In genomic region chr12:39404000-39404399, GRCh38 we compare ENCODE assay signal across 22 cellular contexts. TPM values are rescaled to one million over a fixed set of nuclear protein-coding genes. Genes with fewer than 3 reads are reported as not detected.
DNase-seq lines count a peak whose midpoint lies in the region; ATAC-seq, FAIRE-seq and TF ChIP-seq lines count a peak whose summit lies in the region.
"Had no signal": no experiment of that assay in that cellular context is flagged by ENCODE, and none has a peak within 500 bp of the region (broad histone marks: within the 10 kb centered on the region; RNA-seq: fewer than 3 reads in every experiment).

No MANE protein-coding gene starts in this region.

- H3K4me3 Mint-ChIP-seq in activated CD4-positive, alpha-beta T cell treated with anti-CD3 and anti-CD28 coated beads, Interleukin-2, amount 10 ng/mL, durations not matched to agents 7 days and 5 days = no peak overlapping the region
- H3K4me3 Mint-ChIP-seq: B cell; CD4-positive, CD25-positive, alpha-beta regulatory T cell; CD8-positive, alpha-beta T cell had no signal

- no peak overlapping the region for H3K27ac Mint-ChIP-seq in activated CD4-positive, alpha-beta T cell treated with anti-CD3 and anti-CD28 coated beads, Interleukin-2, amount 10 ng/mL, durations not matched to agents 7 days and 5 days
- H3K27ac Mint-ChIP-seq: B cell; CD4-positive, CD25-positive, alpha-beta regulatory T cell; CD8-positive, alpha-beta T cell had no signal

- H3K27ac ChIP-seq in left ventricle myocardium inferior (replicated peaks) (peak overlapping the region; percentile 66), heart right ventricle (no peak overlapping the region)
- H3K27ac ChIP-seq: 22Rv1, BLaER1, C4-2B had no signal

- H3K4me1 ChIP-seq in left ventricle myocardium inferior (peaks cover 70% of the 10 kb centered on the region), heart right ventricle (peaks cover 0 to 63% (median 22%) of the 10 kb centered on the region in 9 donors)
- H3K4me1 ChIP-seq: BLaER1, Caco-2 had no signal

- DNase-seq in left ventricle myocardium inferior = no peak
- no peak for DNase-seq in heart right ventricle
- peak; percentile 26 for DNase-seq in bronchial epithelial cell (ENCODE audit: low read depth)
- peak; percentile 17 for DNase-seq in kidney tubule cell (ENCODE audit: low spot score)
- DNase-seq in activated CD4-positive, alpha-beta T cell treated with anti-CD3 and anti-CD28 coated beads, Interleukin-2, amount 10 ng/mL, durations not matched to agents 7 days and 5 days = no peak
- DNase-seq in activated CD4-positive, CD25-positive, alpha-beta regulatory T cell treated with anti-CD3 and anti-CD28 coated beads, Interleukin-2, amount 50 U/mL, for 72 hours = no peak
- DNase-seq: Caco-2; CD4-positive, CD25-positive, alpha-beta regulatory T cell; CD8-positive, alpha-beta T cell; DMS153; DMS79; EL; GDM1; GOT3; HCEC 1CT had no signal

- CTCF ChIA-PET in activated CD4-positive, alpha-beta T cell treated with anti-CD3 and anti-CD28 coated beads, Interleukin-2, amount 10 ng/mL, durations not matched to agents 7 days and 5 days (lab: Charles Lee) = no interaction called here

- no peak for ATAC-seq in heart right ventricle
- no peak for ATAC-seq in HG03095 (IDR thresholded peaks at IDR 0.05; ENCODE audit: unreplicated experiment)
- ATAC-seq: CD8-positive, alpha-beta T cell; GM12878 had no signal

- no peaks in the 10 kb centered on the region for H3K27me3 ChIP-seq in left ventricle myocardium inferior (ENCODE audit: low read depth)
- no peaks in the 10 kb centered on the region for H3K27me3 ChIP-seq in heart right ventricle
- no peaks in the 10 kb centered on the region for H3K27me3 ChIP-seq in bronchial epithelial cell (ENCODE audit: control insufficient read depth, insufficient read depth, low read length)
- H3K27me3 ChIP-seq: BLaER1 had no signal

- H3K9me3 Mint-ChIP-seq in activated CD4-positive, alpha-beta T cell treated with anti-CD3 and anti-CD28 coated beads, Interleukin-2, amount 10 ng/mL, durations not matched to agents 7 days and 5 days = no peaks in the 10 kb centered on the region
- H3K9me3 Mint-ChIP-seq: CD8-positive, alpha-beta T cell had no signal

- no peak for TF ChIP-seq CTCF in left ventricle myocardium inferior (IDR thresholded peaks at IDR 0.05; ENCODE audit: borderline replicate concordance)
- no peak for TF ChIP-seq CTCF in heart right ventricle (IDR thresholded peaks at IDR 0.05)
- no peak for TF ChIP-seq CTCF in bronchial epithelial cell (IDR thresholded peaks at IDR 0.05; ENCODE audit: insufficient read depth, low read length, severe bottlenecking)

- peaks cover 2% of the 10 kb centered on the region for H3K27me3 Mint-ChIP-seq in activated CD4-positive, alpha-beta T cell treated with anti-CD3 and anti-CD28 coated beads, Interleukin-2, amount 10 ng/mL, durations not matched to agents 7 days and 5 days
- H3K27me3 Mint-ChIP-seq: B cell; CD4-positive, CD25-positive, alpha-beta regulatory T cell had no signal

- H3K36me3 Mint-ChIP-seq in activated CD4-positive, alpha-beta T cell treated with anti-CD3 and anti-CD28 coated beads, Interleukin-2, amount 10 ng/mL, durations not matched to agents 7 days and 5 days (ENCODE audit: low read depth) = no peaks in the 10 kb centered on the region
- H3K36me3 Mint-ChIP-seq: CD4-positive, CD25-positive, alpha-beta regulatory T cell; CD8-positive, alpha-beta T cell had no signal

- H3K9me3 ChIP-seq in left ventricle myocardium inferior (replicated peaks) (no peaks in the 10 kb centered on the region), heart right ventricle (no peaks in the 10 kb centered on the region)
- H3K9me3 ChIP-seq: BLaER1, Caco-2 had no signal

- FAIRE-seq in bronchial epithelial cell (lab: Jason Lieb, UNC) = no peak
- FAIRE-seq: GM12878, H54 had no signal

- POLR2A ChIA-PET in activated CD4-positive, alpha-beta T cell treated with anti-CD3 and anti-CD28 coated beads, Interleukin-2, amount 10 ng/mL, durations not matched to agents 7 days and 5 days (lab: Charles Lee) = no interaction called here

- H3K4me3 ChIP-seq in left ventricle myocardium inferior = no peak overlapping the region
- H3K4me3 ChIP-seq in heart right ventricle = no peak overlapping the region
- no peak overlapping the region for H3K4me3 ChIP-seq in bronchial epithelial cell (ENCODE audit: low read depth, low read length)
- H3K4me3 ChIP-seq: BLaER1, GM12878 had no signal

- H3K36me3 ChIP-seq in left ventricle myocardium inferior = no peaks in the 10 kb centered on the region
- H3K36me3 ChIP-seq in heart right ventricle = no peaks in the 10 kb centered on the region
- H3K36me3 ChIP-seq in bronchial epithelial cell (ENCODE audit: control insufficient read depth, insufficient read depth, low read length) = no peaks in the 10 kb centered on the region
- H3K36me3 ChIP-seq: BLaER1 had no signal

- H3K4me1 Mint-ChIP-seq in activated CD4-positive, alpha-beta T cell treated with anti-CD3 and anti-CD28 coated beads, Interleukin-2, amount 10 ng/mL, durations not matched to agents 7 days and 5 days = peaks cover 2% of the 10 kb centered on the region
- H3K4me1 Mint-ChIP-seq: B cell had no signal

- intact Hi-C loops in left ventricle myocardium inferior (cut with micrococcal nuclease) (no loop called here), heart right ventricle (cut with DNase I) (no loop called here)

- WGBS in heart right ventricle, 2 donors = 88 to 91% methylated on average over 1 of the region's 1 CpG

RNA-seq across cellular contexts. Expression of gene KIF21A, which starts 38.9 kb away (rescaled TPM):
- total RNA-seq in left ventricle myocardium inferior (49.8 TPM), heart right ventricle (10 to 100 TPM; 42.3 to 71.8 (median 49.9) TPM), bronchial epithelial cell (37.4 and 37.6 TPM in 2 replicates)
- polyA plus RNA-seq in heart right ventricle = 10 to 100 TPM; 11.4 to 71.8 TPM
- 10 to 100 TPM; 13.0 to 13.1 TPM for total RNA-seq in activated CD4-positive, alpha-beta T cell treated with anti-CD3 and anti-CD28 coated beads, Interleukin-2, amount 10 ng/mL, durations not matched to agents 7 days and 5 days

Comparison
In these comparisons a context has a peak if more than half of its experiments do, and no peak if none do; other contexts are left out.
1. DNase-seq: peak in bronchial epithelial cell (single experiment) and kidney tubule cell (single experiment); none in left ventricle myocardium inferior (single experiment), heart right ventricle (0 of 2), activated CD4-positive, alpha-beta T cell treated with anti-CD3 and anti-CD28 coated beads, Interleukin-2, amount 10 ng/mL, durations not matched to agents 7 days and 5 days (single experiment) and activated CD4-positive, CD25-positive, alpha-beta regulatory T cell treated with anti-CD3 and anti-CD28 coated beads, Interleukin-2, amount 50 U/mL, for 72 hours (single experiment).